ENCODE assay signal across 17 cellular contexts in genomic region chr7:6193734-6194133, GRCh38.
DNase-seq lines count a peak whose midpoint lies in the region; ATAC-seq, FAIRE-seq and TF ChIP-seq lines count a peak whose summit lies in the region.
"Had no signal": no experiment of that assay in that cellular context is flagged by ENCODE, and none has a peak within 500 bp of the region (broad histone marks: within the 10 kb centered on the region; RNA-seq: fewer than 3 reads in every experiment).

No MANE protein-coding gene starts in this region.

- H3K4me3 ChIP-seq in GM23338 (no peak overlapping the region), astrocyte (ENCODE audit: insufficient read depth, low read depth, low read length) (no peak overlapping the region)
- H3K4me3 ChIP-seq: A549 had no signal

- no peaks in the 10 kb centered on the region for H3K9me3 ChIP-seq in astrocyte (ENCODE audit: insufficient read depth, low read depth, low read length)
- H3K9me3 ChIP-seq: A549 had no signal

- H3K36me3 ChIP-seq in GM23338 (ENCODE audit: insufficient read depth) (no peaks in the 10 kb centered on the region), astrocyte (ENCODE audit: insufficient read depth, low read length) (peaks cover 4% of the 10 kb centered on the region)

- H4K20me1 ChIP-seq in GM23338 (replicated peaks; ENCODE audit: insufficient read depth) (no peaks in the 10 kb centered on the region), astrocyte (ENCODE audit: insufficient read depth, low read length) (peaks cover 48% of the 10 kb centered on the region)

- H3K27ac ChIP-seq in GM23338 (ENCODE audit: low read depth) (0 out of 2 replicates have a peak overlapping the region, but pooled peaks have one; percentile 55), astrocyte (ENCODE audit: low read depth, low read length) (no peak overlapping the region)
- H3K27ac ChIP-seq: 22Rv1, A549, C4-2B, HL-60 had no signal

- H3F3A ChIP-seq in GM23338 (replicated peaks; ENCODE audit: low read depth), result no peaks in the 10 kb centered on the region

- H3K4me3 Mint-ChIP-seq in GM23338 (no peak overlapping the region), astrocyte (ENCODE audit: unreplicated experiment) (no peak overlapping the region), T-cell (no peak overlapping the region)
- H3K4me3 Mint-ChIP-seq in stimulated activated effector memory CD8-positive, alpha-beta T cell treated with anti-CD3 and anti-CD28 coated beads, Interleukin-12 subunit alpha, Interleukin-12 subunit beta, amount 100 ng/mL, for 72 hours, result no peak overlapping the region
- H3K4me3 Mint-ChIP-seq: CD4-positive, alpha-beta T cell had no signal

- H3K27ac Mint-ChIP-seq in GM23338 (peak overlapping the region; percentile 18; the same call in 1 of the 2 replicates), astrocyte (ENCODE audit: unreplicated experiment) (peak overlapping the region; percentile 18), T-cell (no peak overlapping the region)
- peak overlapping the region; percentile 29 for H3K27ac Mint-ChIP-seq in stimulated activated effector memory CD8-positive, alpha-beta T cell treated with anti-CD3 and anti-CD28 coated beads, Interleukin-12 subunit alpha, Interleukin-12 subunit beta, amount 100 ng/mL, for 72 hours
- H3K27ac Mint-ChIP-seq: CD4-positive, alpha-beta T cell had no signal

- no peak for FAIRE-seq in astrocyte (lab: Jason Lieb, UNC)
- FAIRE-seq: A549 had no signal

- no peak overlapping the region for H3K9ac ChIP-seq in astrocyte (ENCODE audit: low read length)

- H3K27me3 ChIP-seq in GM23338 (ENCODE audit: insufficient read depth) (no peaks in the 10 kb centered on the region), astrocyte (ENCODE audit: insufficient read depth, low read length) (no peaks in the 10 kb centered on the region)

- H3K9me3 Mint-ChIP-seq in GM23338, result no peaks in the 10 kb centered on the region
- no peaks in the 10 kb centered on the region for H3K9me3 Mint-ChIP-seq in astrocyte (ENCODE audit: unreplicated experiment)
- H3K9me3 Mint-ChIP-seq in stimulated activated effector memory CD8-positive, alpha-beta T cell treated with anti-CD3 and anti-CD28 coated beads, Interleukin-12 subunit alpha, Interleukin-12 subunit beta, amount 100 ng/mL, for 72 hours, result no peaks in the 10 kb centered on the region
- no peaks in the 10 kb centered on the region for H3K9me3 Mint-ChIP-seq in T-cell
- H3K9me3 Mint-ChIP-seq: CD4-positive, alpha-beta T cell had no signal

- CTCF ChIA-PET in T-cell (lab: Charles Lee), result no interaction called here

- H3K9me2 ChIP-seq in GM23338 (ENCODE audit: insufficient read depth), result no peaks in the 10 kb centered on the region

- peaks cover 15% of the 10 kb centered on the region for H3K4me1 ChIP-seq in GM23338 (ENCODE audit: insufficient read depth)
- H3K4me1 ChIP-seq in astrocyte (ENCODE audit: insufficient read depth, low read length), result no peaks in the 10 kb centered on the region

- H2AFZ ChIP-seq in GM23338 (no peak overlapping the region), astrocyte (ENCODE audit: low read depth, low read length) (no peak overlapping the region)

- H3K4me1 Mint-ChIP-seq in GM23338 (peaks cover 16% of the 10 kb centered on the region), astrocyte (ENCODE audit: low read depth, unreplicated experiment) (peaks cover 7% of the 10 kb centered on the region), T-cell (peaks cover 0 to 8% (median 0%) of the 10 kb centered on the region in 3 donors)
- peaks cover 17% of the 10 kb centered on the region for H3K4me1 Mint-ChIP-seq in stimulated activated effector memory CD8-positive, alpha-beta T cell treated with anti-CD3 and anti-CD28 coated beads, Interleukin-12 subunit alpha, Interleukin-12 subunit beta, amount 100 ng/mL, for 72 hours

- H3K4me2 ChIP-seq in GM23338 (no peak overlapping the region), astrocyte (ENCODE audit: low read length) (no peak overlapping the region)
- H3K4me2 ChIP-seq: A549 had no signal

- ATAC-seq in GM23338, result no peak
- ATAC-seq in stimulated activated effector memory CD8-positive, alpha-beta T cell treated with anti-CD3 and anti-CD28 coated beads, Interleukin-12 subunit alpha, Interleukin-12 subunit beta, amount 100 ng/mL, for 72 hours, result no peak
- ATAC-seq in T-cell (replicated peaks in 1 of 4), result no peak
- ATAC-seq: A549 had no signal

- H3K27me3 Mint-ChIP-seq in GM23338 (ENCODE audit: insufficient read depth, low read depth, poor library complexity) (no peaks in the 10 kb centered on the region), astrocyte (ENCODE audit: low read depth, unreplicated experiment) (no peaks in the 10 kb centered on the region), T-cell (no peaks in the 10 kb centered on the region)
- H3K27me3 Mint-ChIP-seq: CD4-positive, alpha-beta T cell had no signal

- peaks cover 34% of the 10 kb centered on the region for H3K79me2 ChIP-seq in GM23338 (replicated peaks; ENCODE audit: insufficient read depth)
- peaks cover 54% of the 10 kb centered on the region for H3K79me2 ChIP-seq in astrocyte (ENCODE audit: insufficient read depth, low read length)

- H3K36me3 Mint-ChIP-seq in GM23338 (ENCODE audit: low read depth), result peaks cover 2% of the 10 kb centered on the region; the same call in 1 of the 3 replicates
- peaks cover 3% of the 10 kb centered on the region for H3K36me3 Mint-ChIP-seq in astrocyte (ENCODE audit: low read depth, unreplicated experiment)
- H3K36me3 Mint-ChIP-seq in stimulated activated effector memory CD8-positive, alpha-beta T cell treated with anti-CD3 and anti-CD28 coated beads, Interleukin-12 subunit alpha, Interleukin-12 subunit beta, amount 100 ng/mL, for 72 hours, result peaks cover 10% of the 10 kb centered on the region
- peaks cover 8% of the 10 kb centered on the region for H3K36me3 Mint-ChIP-seq in T-cell

- POLR2A ChIA-PET in T-cell (lab: Charles Lee), result no interaction called here

- DNase-seq in GM23338 (ENCODE audit: low spot score) (no peak), astrocyte (ENCODE audit: low read depth) (no peak), left kidney (ENCODE audit: low read depth, low spot score) (peak; percentile 49), NCI-H2107 (lab: John Stamatoyannopoulos, UW) (no peak), SW480 (ENCODE audit: low spot score) (no peak), T-cell (no peak)
- DNase-seq in stimulated activated effector memory CD8-positive, alpha-beta T cell treated with anti-CD3 and anti-CD28 coated beads, Interleukin-12 subunit alpha, Interleukin-12 subunit beta, amount 100 ng/mL, for 72 hours (ENCODE audit: low spot score in 2 of 2), result no peak
- DNase-seq: AML-193; CD4-positive, alpha-beta T cell; DMS79 treated with DMSO at 0.1 percent for 48 hours; GF-D8; GOT3; H7 had no signal

- TF ChIP-seq CTCF in GM23338 (conservative IDR thresholded peaks at IDR 0.05; ENCODE audit: low read depth in 2 of 2), result no peak
- TF ChIP-seq CTCF in astrocyte (IDR thresholded peaks at IDR 0.05; ENCODE audit: insufficient read depth, low read depth, low read length), result no peak

TF ChIP-seq in GM23338, 12 proteins besides CTCF, POLR2A, EP300 and RAD21:
- TF ChIP-seq ZNF331 (CRISPR knock-in tag; IDR thresholded peaks at IDR 0.05; ENCODE audit: low read depth) (no peak), ZNF114 (CRISPR knock-in tag; IDR thresholded peaks at IDR 0.05) (no peak), CREB1 (CRISPR knock-in tag; IDR thresholded peaks at IDR 0.05; ENCODE audit: low read depth) (no peak)

Comparison
In these comparisons a context has a peak if more than half of its experiments do, and no peak if none do; other contexts are left out.
1. H3K27ac Mint-ChIP-seq: peak in GM23338 (single experiment), astrocyte (single experiment) and stimulated activated effector memory CD8-positive, alpha-beta T cell treated with anti-CD3 and anti-CD28 coated beads, Interleukin-12 subunit alpha, Interleukin-12 subunit beta, amount 100 ng/mL, for 72 hours (single experiment); none in T-cell (0 of 2).